ENCODE assay signal across 8 cellular contexts in genomic region chr19:17419491-17420266, GRCh38. TPM values are rescaled to one million over a fixed set of nuclear protein-coding genes. Genes with fewer than 3 reads are reported as not detected.
DNase-seq lines count a peak whose midpoint lies in the region; ATAC-seq and TF ChIP-seq lines count a peak whose summit lies in the region.

Gene MVB12A, plus strand, starts transcription at chr19:17420047. Its CDS starts 89 bp downstream, at chr19:17420136.

- in situ Hi-C loops in endometrial microvascular endothelial cells (cut with HindIII; ENCODE audit: inconsistent ontology term, low pct_unique_long_range_greater_than_20kb, low sequenced_read_pairs): no loop called here

- peak within 1 kb of the TSS; percentile 56 for H3K9ac ChIP-seq in HUES64 (ENCODE audit: low read depth, low read length)
- peak within 1 kb of the TSS; percentile 81 for H3K9ac ChIP-seq in OCI-LY1 (ENCODE audit: low read length)

- H3K9me3 ChIP-seq in HUES64 (ENCODE audit: insufficient read depth, low read depth, low read length): no peaks in the 10 kb centered on the region
- H3K9me3 ChIP-seq in OCI-LY1 (ENCODE audit: low read length): no peaks in the 10 kb centered on the region

- no peaks in the 10 kb centered on the region for H4K20me1 ChIP-seq in OCI-LY1 (ENCODE audit: insufficient read depth, low read length)

- 2% methylated on average over 74 of the region's 74 CpGs for WGBS in HUES64

- DNase-seq in COLO829 (ENCODE audit: low spot score) (peak; percentile 99), mesenteric fat pad (ENCODE audit: low spot score) (peak; percentile 99)
- peak; percentile 93 for DNase-seq in activated CD8-positive, alpha-beta memory T cell treated with anti-CD3 and anti-CD28 coated beads, Interleukin-2, amount 50 U/mL, for 4 hours
- DNase-seq in stimulated activated CD8-positive, alpha-beta memory T cell treated with anti-CD3 and anti-CD28 coated beads, Interleukin-15, amount 100 ng/mL, for 24 hours (ENCODE audit: low read depth): peak; percentile 89

- H3K9me2 ChIP-seq in OCI-LY1 (ENCODE audit: low read depth, low read length): no peaks in the 10 kb centered on the region

- H3K27ac ChIP-seq in HUES64 (ENCODE audit: low read depth, low read length): peak within 1 kb of the TSS; percentile 68; the same call in 1 of the 2 replicates
- H3K27ac ChIP-seq in OCI-LY1 (ENCODE audit: low read depth, low read length, poor library complexity, severe bottlenecking): peak within 1 kb of the TSS; percentile 44

- peak within 1 kb of the TSS; percentile 93 for H3K4me2 ChIP-seq in OCI-LY1 (ENCODE audit: low read length)

- H3K27me3 ChIP-seq in HUES64 (ENCODE audit: insufficient read depth, low read length) (no peaks in the 10 kb centered on the region; the same call in 1 of the 2 replicates), OCI-LY1 (ENCODE audit: insufficient read depth, low read length) (no peaks in the 10 kb centered on the region)

- H3K4me3 ChIP-seq in HUES64 (ENCODE audit: low read length): peak within 1 kb of the TSS; percentile 79
- H3K4me3 ChIP-seq in OCI-LY1 (ENCODE audit: low read depth, low read length, poor library complexity, severe bottlenecking): peak within 1 kb of the TSS; percentile 86

- no peaks in the 10 kb centered on the region for H3F3A ChIP-seq in OCI-LY1 (ENCODE audit: insufficient read depth, low read length)

- TF ChIP-seq CTCF in OCI-LY1 (IDR thresholded peaks at IDR 0.05; ENCODE audit: low read length): no peak

- peak within 1 kb of the TSS; percentile 37 for H2AFZ ChIP-seq in OCI-LY1 (ENCODE audit: low read length)

- no peaks in the 10 kb centered on the region for H3K79me2 ChIP-seq in OCI-LY1 (ENCODE audit: insufficient read depth, low read length)

- ATAC-seq in GM21423 (IDR thresholded peaks at IDR 0.05; ENCODE audit: unreplicated experiment): peak; percentile 86

- peaks cover 21% of the 10 kb centered on the region; the same call in 1 of the 2 replicates for H3K4me1 ChIP-seq in HUES64 (ENCODE audit: insufficient read depth, low read length)
- H3K4me1 ChIP-seq in OCI-LY1 (ENCODE audit: insufficient read depth, low read length, severe bottlenecking): peaks cover 24% of the 10 kb centered on the region

- H3K36me3 ChIP-seq in HUES64 (ENCODE audit: insufficient read depth, low read length): no peaks in the 10 kb centered on the region; the same call in none of the 2 replicates
- 0 out of 2 replicates have a peak, but pooled peaks cover 3% of the 10 kb centered on the region for H3K36me3 ChIP-seq in OCI-LY1 (ENCODE audit: insufficient read depth, low read length)

RNA-seq across cellular contexts. Expression of gene MVB12A, which starts in this region (rescaled TPM):
- polyA plus RNA-seq in HUES64 (2013, experiment 1 of 2): 31.2 TPM
- polyA plus RNA-seq in HUES64 (2013, experiment 2 of 2): 41.1 TPM
- total RNA-seq in endometrial microvascular endothelial cells (ENCODE audit: inconsistent ontology term) (88.0 TPM), mesenteric fat pad (46.9 TPM)

Comparison
In these comparisons a context has a peak if more than half of its experiments do, and no peak if none do; other contexts are left out.
1. Peak in every context shown above with its lines: DNase-seq, ATAC-seq, H3K4me3 ChIP-seq and H3K27ac ChIP-seq.